1 cellular context compared by ENCODE assay signal in the genomic region with DNA sequence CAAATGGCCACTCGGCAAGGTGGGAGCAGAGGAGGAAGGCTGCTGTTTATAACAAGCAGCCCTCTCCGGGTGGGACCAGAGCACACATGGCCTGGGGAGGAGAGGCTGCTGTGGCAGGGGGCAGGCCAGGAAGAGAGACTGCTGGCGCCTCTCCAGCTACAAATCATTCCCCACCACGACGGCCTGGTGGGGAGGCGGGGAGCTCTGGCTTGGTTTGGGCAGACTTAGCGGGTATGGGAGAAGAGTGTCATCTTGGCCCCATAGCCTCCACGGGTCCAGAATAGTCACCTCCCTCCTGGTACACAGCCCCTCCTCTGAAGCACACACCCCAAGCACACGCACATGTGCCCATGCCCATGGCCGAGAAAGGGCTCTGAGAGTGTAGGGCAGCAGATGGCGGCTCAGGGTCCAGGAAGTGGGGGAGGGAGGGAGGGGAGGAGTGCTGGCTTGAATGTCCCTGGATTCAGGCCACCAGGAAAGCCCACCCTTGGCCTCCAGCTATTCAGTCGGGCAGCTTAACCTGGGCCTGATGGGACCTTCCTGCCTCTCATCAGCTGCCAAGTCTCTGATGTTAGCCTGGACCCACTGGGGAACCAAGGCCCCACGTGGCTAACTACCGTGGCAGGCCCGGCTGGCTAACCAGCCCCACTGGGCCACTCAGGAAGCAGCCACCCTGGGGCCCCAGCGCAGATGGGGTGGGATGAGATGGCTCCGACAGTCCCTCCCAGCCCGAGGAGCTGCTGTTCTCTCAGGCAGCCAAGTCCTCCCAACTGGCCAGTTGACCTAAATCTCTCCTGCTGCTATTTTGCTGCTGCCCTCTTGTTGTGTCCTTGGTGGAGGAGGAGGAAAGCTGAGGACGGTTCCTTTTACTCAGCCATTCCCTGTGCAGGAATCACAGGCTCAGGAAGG.
TF ChIP-seq lines count a peak whose summit lies in the region.

No MANE protein-coding gene starts in this region.

TF ChIP-seq in H1, 55 proteins besides CTCF, POLR2A, EP300 and RAD21 (continued from another document):
- TF ChIP-seq HDAC2 (IDR thresholded peaks at IDR 0.05; ENCODE audit: borderline replicate concordance in 1 of 2, low read depth in 2 of 2, low read length in 2 of 2) (no peak), TAF1 (IDR thresholded peaks at IDR 0.05; ENCODE audit: low read depth, low read length) (no peak), CHD1 (IDR thresholded peaks at IDR 0.05; ENCODE audit: low read depth, low read length) (no peak), SIN3A (conservative IDR thresholded peaks at IDR 0.05 in 1 of 2, IDR thresholded peaks at IDR 0.05 in 1 of 2; ENCODE audit: low read depth in 1 of 2, low read length in 2 of 2) (no peak), NRF1 (IDR thresholded peaks at IDR 0.05; ENCODE audit: low read depth, low read length) (no peak), SUZ12 (IDR thresholded peaks at IDR 0.05; ENCODE audit: low read length) (no peak), RBBP5 (IDR thresholded peaks at IDR 0.05; ENCODE audit: borderline replicate concordance, low read depth, low read length) (no peak), MAFK (IDR thresholded peaks at IDR 0.05; ENCODE audit: low read depth, low read length) (no peak), CEBPB (IDR thresholded peaks at IDR 0.05; ENCODE audit: low read depth, low read length) (no peak), EZH2 (IDR thresholded peaks at IDR 0.05; ENCODE audit: low read depth, low read length, severe bottlenecking) (no peak), BRCA1 (IDR thresholded peaks at IDR 0.05; ENCODE audit: low read depth, low read length) (no peak), SAP30 (IDR thresholded peaks at IDR 0.05; ENCODE audit: insufficient read depth, insufficient replicate concordance, low read length) (no peak)
- TF ChIP-seq, protein P1, sequence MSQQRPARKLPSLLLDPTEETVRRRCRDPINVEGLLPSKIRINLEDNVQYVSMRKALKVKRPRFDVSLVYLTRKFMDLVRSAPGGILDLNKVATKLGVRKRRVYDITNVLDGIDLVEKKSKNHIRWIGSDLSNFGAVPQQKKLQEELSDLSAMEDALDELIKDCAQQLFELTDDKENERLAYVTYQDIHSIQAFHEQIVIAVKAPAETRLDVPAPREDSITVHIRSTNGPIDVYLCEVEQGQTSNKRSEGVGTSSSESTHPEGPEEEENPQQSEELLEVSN (IDR thresholded peaks at IDR 0.05): no peak
